ENCODE assay signal across 8 cellular contexts in genomic region chr4:184825394-184826314, GRCh38. TPM values are rescaled to one million over a fixed set of nuclear protein-coding genes. Genes with fewer than 3 reads are reported as not detected.
DNase-seq lines count a peak whose midpoint lies in the region; ATAC-seq and TF ChIP-seq lines count a peak whose summit lies in the region.

Gene ACSL1, minus strand, starts transcription at chr4:184825968. Its CDS starts 22,454 bp downstream, at chr4:184803514.

- H3K9me3 ChIP-seq in ectodermal cell (ENCODE audit: control insufficient read depth, low read length) = no peaks in the 10 kb centered on the region

- H3K27ac Mint-ChIP-seq in activated CD8-positive, alpha-beta T cell treated with anti-CD3 and anti-CD28 coated beads for 36 hours = peak within 1 kb of the TSS; percentile 85

- H3K36me3 Mint-ChIP-seq in activated CD8-positive, alpha-beta T cell treated with anti-CD3 and anti-CD28 coated beads for 36 hours (ENCODE audit: low read depth) = peaks cover 3% of the 10 kb centered on the region

- H3K27me3 Mint-ChIP-seq in activated CD8-positive, alpha-beta T cell treated with anti-CD3 and anti-CD28 coated beads for 36 hours = no peaks in the 10 kb centered on the region

- WGBS in ectodermal cell, 2 experiments = 1% methylated on average over 139 of the region's 139 CpGs

- H3K4me1 ChIP-seq in ectodermal cell (ENCODE audit: control insufficient read depth, insufficient read depth, low read length) = peaks cover 3% of the 10 kb centered on the region

- ATAC-seq in GM18858 (IDR thresholded peaks at IDR 0.05; ENCODE audit: unreplicated experiment) (peak; percentile 39), HG03064 (IDR thresholded peaks at IDR 0.05; ENCODE audit: low read depth, unreplicated experiment) (peak; percentile 67)
- peak; percentile 87 for ATAC-seq in activated CD8-positive, alpha-beta T cell treated with anti-CD3 and anti-CD28 coated beads for 36 hours

- POLR2A ChIA-PET in AG04449 (lab: Yijun Ruan, JAX) = interaction anchor here (0.5 to 1.0 kb wide), 3 partner anchors 10 to 1278 kb away, joined by 3 to 4 read pairs (median 3); partner anchors contain the start of gene CENPU
- POLR2A ChIA-PET in activated CD8-positive, alpha-beta T cell treated with anti-CD3 and anti-CD28 coated beads for 36 hours (lab: Charles Lee) = interaction anchor here (1.0 to 3.1 kb wide), 4 partner anchors 16 to 557 kb away, joined by 3 to 15 read pairs (median 4); partner anchors contain the start of gene CENPU

- no peak for TF ChIP-seq CTCF in AG04449 (IDR thresholded peaks at IDR 0.05; ENCODE audit: insufficient read depth, low read length, missing control alignments)
- TF ChIP-seq CTCF in activated CD8-positive, alpha-beta T cell treated with anti-CD3 and anti-CD28 coated beads for 36 hours (IDR thresholded peaks at IDR 0.05) = no peak

- H3K4me3 ChIP-seq in AG04449 (ENCODE audit: low read depth, low read length) (peak within 1 kb of the TSS; percentile 63), ectodermal cell (ENCODE audit: insufficient read depth, low read depth, low read length) (peak within 1 kb of the TSS; percentile 44)

- peaks cover 44% of the 10 kb centered on the region for H3K4me1 Mint-ChIP-seq in activated CD8-positive, alpha-beta T cell treated with anti-CD3 and anti-CD28 coated beads for 36 hours (ENCODE audit: low read depth)

- H3K4me3 Mint-ChIP-seq in activated CD8-positive, alpha-beta T cell treated with anti-CD3 and anti-CD28 coated beads for 36 hours = peak within 1 kb of the TSS; percentile 84

- no peaks in the 10 kb centered on the region for H3K9me3 Mint-ChIP-seq in activated CD8-positive, alpha-beta T cell treated with anti-CD3 and anti-CD28 coated beads for 36 hours

- CTCF ChIA-PET in AG04449 (lab: Yijun Ruan, JAX) = interaction anchor here (1.5 to 1.8 kb wide), 3 partner anchors 10 to 177 kb away, joined by 3 to 5 read pairs (median 4); partner anchors contain the start of gene CASP3
- CTCF ChIA-PET in activated CD8-positive, alpha-beta T cell treated with anti-CD3 and anti-CD28 coated beads for 36 hours (lab: Charles Lee) = interaction anchor here (1.0 kb wide), 1 partner anchor 80 kb away, joined by 3 read pairs; no protein-coding TSS in a partner anchor

- DNase-seq in AG04449 (ENCODE audit: low read depth, low spot score) = no peak
- peak; percentile 70 for DNase-seq in NCI-H69 (lab: John Stamatoyannopoulos, UW)
- DNase-seq in activated CD8-positive, alpha-beta T cell treated with anti-CD3 and anti-CD28 coated beads for 36 hours = peak; percentile 81
- DNase-seq in medulla oblongata (ENCODE audit: extremely low spot score) = peak; percentile 79
- peak; percentile 48 for DNase-seq in stimulated activated CD8-positive, alpha-beta memory T cell treated with anti-CD3 and anti-CD28 coated beads, Interleukin-12 subunit alpha, Interleukin-12 subunit beta, amount 100 ng/mL, for 24 hours (ENCODE audit: extremely low read depth)

- intact Hi-C loops in activated CD8-positive, alpha-beta T cell treated with anti-CD3 and anti-CD28 coated beads for 36 hours (cut with micrococcal nuclease) = no loop called here

- no peak within 1 kb of the TSS for H3K27ac ChIP-seq in ectodermal cell (ENCODE audit: insufficient read depth, low read depth, low read length, poor library complexity, severe bottlenecking)

- H3K27me3 ChIP-seq in ectodermal cell (ENCODE audit: control insufficient read depth, insufficient read depth, low read length, poor library complexity, severe bottlenecking) = peaks cover 76% of the 10 kb centered on the region

- no peaks in the 10 kb centered on the region for H3K36me3 ChIP-seq in ectodermal cell (ENCODE audit: control insufficient read depth, insufficient read depth, low read length)

RNA-seq across cellular contexts. Expression of gene ACSL1, which starts in this region (rescaled TPM):
- total RNA-seq in activated CD8-positive, alpha-beta T cell treated with anti-CD3 and anti-CD28 coated beads for 36 hours = 10 to 100 TPM; 12.8 to 13.1 TPM
- polyA plus RNA-seq in ectodermal cell (2013, experiment 1 of 4) = 2.5 TPM
- 1.6 TPM for polyA plus RNA-seq in ectodermal cell (2013, experiment 2 of 4)
- polyA plus RNA-seq in ectodermal cell (2013, experiment 3 of 4) = 1.9 TPM
- polyA plus RNA-seq in ectodermal cell (2013, experiment 4 of 4) = 1.5 TPM
